ENCODE assay signal across 8 cellular contexts in genomic region chr1:78649628-78650027, GRCh38. TPM values are rescaled to one million over a fixed set of nuclear protein-coding genes. Genes with fewer than 3 reads are reported as not detected.
DNase-seq lines count a peak whose midpoint lies in the region; ATAC-seq and TF ChIP-seq lines count a peak whose summit lies in the region.

Gene IFI44 (plus strand): TSS chr1:78649831. CDS start chr1:78650196, 365 bp downstream.

- peak; percentile 73 to 82 for DNase-seq in NCI-H524 (lab: John Stamatoyannopoulos, UW)
- DNase-seq in activated T-cell treated with anti-CD3 and anti-CD28 coated beads, Interleukin-2, amount 50 U/mL, for 48 hours: peak; percentile 72 to 74
- DNase-seq in fibroblast of peridontal ligament (ENCODE audit: extremely low read depth): peak; percentile 93
- DNase-seq in thyroid gland: peak; percentile 91 to 92
- DNase-seq in DMS114 treated with DMSO at 0.1 percent for 48 hours (lab: John Stamatoyannopoulos, UW; ENCODE audit: unreplicated experiment): no peak

- H3K4me2 ChIP-seq in parathyroid adenoma (ENCODE audit: low read length): no peak within 1 kb of the TSS

- no peak within 1 kb of the TSS for H2AFZ ChIP-seq in parathyroid adenoma

- no peak for TF ChIP-seq CTCF in parathyroid adenoma (IDR thresholded peaks at IDR 0.05)
- TF ChIP-seq CTCF in thyroid gland (IDR thresholded peaks at IDR 0.05): no peak

- ATAC-seq in GM18502 (IDR thresholded peaks at IDR 0.05; ENCODE audit: poor library complexity, unreplicated experiment) (peak; percentile 89), HG02852 (IDR thresholded peaks at IDR 0.05; ENCODE audit: unreplicated experiment) (peak; percentile 84)

- H3K79me2 ChIP-seq in parathyroid adenoma: no peaks in the 10 kb centered on the region

- H3K27me3 ChIP-seq in parathyroid adenoma (ENCODE audit: control insufficient read depth, insufficient read depth, low read length) (no peaks in the 10 kb centered on the region), thyroid gland (no peaks in the 10 kb centered on the region)

- H3K9ac ChIP-seq in parathyroid adenoma: no peak within 1 kb of the TSS

- H3K4me1 ChIP-seq in parathyroid adenoma (no peaks in the 10 kb centered on the region), thyroid gland (peaks cover 6 to 11% of the 10 kb centered on the region in 2 donors)

- H3K27ac ChIP-seq in parathyroid adenoma (peak within 1 kb of the TSS; percentile 33), thyroid gland (peak within 1 kb of the TSS; percentile 0 to 60 (median 55))

- H3K36me3 ChIP-seq in parathyroid adenoma (ENCODE audit: control insufficient read depth, insufficient read depth, low read length) (no peaks in the 10 kb centered on the region), thyroid gland (no peaks in the 10 kb centered on the region)

- H3K9me3 ChIP-seq in parathyroid adenoma (ENCODE audit: control insufficient read depth, low read length) (no peaks in the 10 kb centered on the region), thyroid gland (no peaks in the 10 kb centered on the region)

- intact Hi-C loops in thyroid gland (cut with DNase I): no loop called here

- peak within 1 kb of the TSS; percentile 11 for H3K4me3 ChIP-seq in parathyroid adenoma (ENCODE audit: low read depth, low read length)
- H3K4me3 ChIP-seq in thyroid gland (replicated peaks in 1 of 3): peak within 1 kb of the TSS in 2 of 3 donors; percentile 10 to 17

- peak in 1 of 2 donors; percentile 65 for TF ChIP-seq POLR2A in thyroid gland (IDR thresholded peaks at IDR 0.05)

RNA-seq across cellular contexts. Expression of gene IFI44, which starts in this region (rescaled TPM):
- 10 to 100 TPM; 23.5 to 58.7 (median 34.8) TPM for total RNA-seq in thyroid gland
